33 cellular contexts compared by ENCODE assay signal in the genomic region with DNA sequence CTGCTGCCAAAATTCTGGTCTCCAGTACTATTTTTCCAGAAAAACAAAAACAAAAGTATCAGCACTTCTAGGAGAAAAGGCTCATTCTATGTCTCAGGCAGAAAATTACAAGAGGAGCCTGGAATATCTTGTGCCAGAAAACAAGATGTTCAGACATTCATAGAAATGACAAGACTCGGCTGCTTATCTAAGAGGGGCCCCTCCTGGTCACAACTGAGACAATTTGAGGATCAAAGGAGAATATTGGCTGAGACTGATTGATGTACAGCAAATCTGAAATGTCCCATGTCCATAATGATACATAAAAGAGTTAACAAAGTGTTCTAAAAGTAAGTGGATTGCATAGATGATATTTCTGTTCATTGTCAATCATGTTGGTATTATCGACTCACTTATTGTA. TPM values are rescaled to one million over a fixed set of nuclear protein-coding genes. Genes with fewer than 3 reads are reported as not detected.
A peak's percentile ranks its signal among the peaks of the same experiment; 100 is the strongest.
DNase-seq lines count a peak whose midpoint lies in the region; ATAC-seq, FAIRE-seq and TF ChIP-seq lines count a peak whose summit lies in the region.
"Had no signal": no experiment of that assay in that cellular context is flagged by ENCODE, and none has a peak within 500 bp of the region (broad histone marks: within the 10 kb centered on the region; RNA-seq: fewer than 3 reads in every experiment).

No MANE protein-coding gene starts in this region.

- peaks cover 21% of the 10 kb centered on the region for H4K20me1 ChIP-seq in HepG2 (ENCODE audit: insufficient read depth, low read length)

- TF ChIP-seq RAD21 in HepG2 (CRISPR knock-in tag; IDR thresholded peaks at IDR 0.05), result no peak

- no peak overlapping the region for H3K27ac Mint-ChIP-seq in activated CD4-positive, alpha-beta T cell treated with anti-CD3 and anti-CD28 coated beads for 36 hours
- H3K27ac Mint-ChIP-seq: activated CD4-positive, alpha-beta T cell treated with anti-CD3 and anti-CD28 coated beads, Interleukin-2, amount 10 ng/mL, durations not matched to agents 24 days and 14 days; activated naive CD8-positive, alpha-beta T cell; CD4-positive, CD25-positive, alpha-beta regulatory T cell; naive thymus-derived CD4-positive, alpha-beta T cell had no signal

- H3K4me1 ChIP-seq in HepG2 (ENCODE audit: insufficient read depth, low read length), result peaks cover 33% of the 10 kb centered on the region
- H3K4me1 ChIP-seq in right lobe of liver, result peaks cover 0 to 25% (median 4%) of the 10 kb centered on the region in 4 donors

- H3K9ac ChIP-seq in HepG2 (ENCODE audit: insufficient read depth, low read depth, low read length), result no peak overlapping the region

- H3K4me1 Mint-ChIP-seq in activated CD4-positive, alpha-beta T cell treated with anti-CD3 and anti-CD28 coated beads for 36 hours, result peaks cover 18% of the 10 kb centered on the region

- in situ Hi-C loops in HepG2 (cut with HindIII; ENCODE audit: extremely low pct_ligation_motif_present, low pct_unique_long_range_greater_than_20kb), result no loop called here

- BruUV-seq in HepG2 (replicated peaks; lab: Mats Ljungman, UMichigan), result no TSS peak

- H3K36me3 ChIP-seq in HepG2 (replicated peaks in 1 of 2; ENCODE audit: control insufficient read depth in 1 of 2, insufficient read depth in 2 of 2, low read length in 2 of 2), result peaks cover 4 to 12% of the 10 kb centered on the region in 2 experiments; a peak in 3 of 5 replicates
- peaks cover 0 to 12% (median 3%) of the 10 kb centered on the region in 4 donors for H3K36me3 ChIP-seq in right lobe of liver
- peaks cover 21% of the 10 kb centered on the region for H3K36me3 ChIP-seq in WERI-Rb-1
- H3K36me3 ChIP-seq: prostate gland had no signal

- no peak overlapping the region for H3K4me3 Mint-ChIP-seq in activated CD4-positive, alpha-beta T cell treated with anti-CD3 and anti-CD28 coated beads for 36 hours
- H3K4me3 Mint-ChIP-seq: activated CD4-positive, alpha-beta T cell treated with anti-CD3 and anti-CD28 coated beads, Interleukin-2, amount 10 ng/mL, durations not matched to agents 24 days and 14 days; activated naive CD8-positive, alpha-beta T cell; naive thymus-derived CD4-positive, alpha-beta T cell; stimulated activated naive CD8-positive, alpha-beta T cell treated with anti-CD3 and anti-CD28 coated beads, Interleukin-15, amount 100 ng/mL, for 72 hours had no signal

- ATAC-seq in HepG2, result no peak
- no peak for ATAC-seq in right lobe of liver
- no peak for ATAC-seq in activated CD4-positive, alpha-beta T cell treated with anti-CD3 and anti-CD28 coated beads for 36 hours
- ATAC-seq: A549; lower lobe of right lung; naive thymus-derived CD4-positive, alpha-beta T cell; sciatic nerve; stimulated activated naive CD8-positive, alpha-beta T cell treated with anti-CD3 and anti-CD28 coated beads, Interleukin-15, amount 100 ng/mL, for 72 hours had no signal

- peaks cover 3% of the 10 kb centered on the region for H3K9me3 Mint-ChIP-seq in activated CD4-positive, alpha-beta T cell treated with anti-CD3 and anti-CD28 coated beads for 36 hours (ENCODE audit: low read depth)
- H3K9me3 Mint-ChIP-seq: activated CD4-positive, alpha-beta T cell treated with anti-CD3 and anti-CD28 coated beads, Interleukin-2, amount 10 ng/mL, durations not matched to agents 24 days and 14 days; IgD-negative memory B cell; stimulated activated naive CD8-positive, alpha-beta T cell treated with anti-CD3 and anti-CD28 coated beads, Interleukin-15, amount 100 ng/mL, for 72 hours had no signal

- H3K27me3 ChIP-seq in HepG2 (ENCODE audit: control insufficient read depth in 1 of 2, insufficient read depth in 2 of 2, low read length in 2 of 2) (no peaks in the 10 kb centered on the region; a peak in 1 of 5 replicates), right lobe of liver (no peaks in the 10 kb centered on the region), WERI-Rb-1 (ENCODE audit: insufficient read depth, low read depth, severe bottlenecking) (no peaks in the 10 kb centered on the region)
- H3K27me3 ChIP-seq: cardiac muscle cell had no signal

- DNase-seq in HepG2 (ENCODE audit: low spot score) (no peak), right lobe of liver (no peak), WERI-Rb-1 (no peak), occipital lobe (lab: John Stamatoyannopoulos, UW) (no peak)
- DNase-seq in activated CD4-positive, alpha-beta T cell treated with anti-CD3 and anti-CD28 coated beads for 36 hours, result no peak
- DNase-seq in activated CD4-positive, CD25-positive, alpha-beta regulatory T cell treated with anti-CD3 and anti-CD28 coated beads, Interleukin-2, amount 50 U/mL, for 72 hours, result no peak
- DNase-seq: activated CD4-positive, alpha-beta T cell treated with anti-CD3 and anti-CD28 coated beads, Interleukin-2, amount 10 ng/mL, durations not matched to agents 24 days and 14 days; activated effector memory CD4-positive, alpha-beta T cell treated with Interleukin-2 at 50 U/mL for 16 hours; AML-193; aorta; CD4-positive, CD25-positive, alpha-beta regulatory T cell; hypothalamus; lower lobe of right lung; naive thymus-derived CD4-positive, alpha-beta T cell; NCI-H1930; NCI-H510A treated with DMSO at 0.1 percent for 48 hours; nucleus accumbens; SIG-M5; stimulated activated CD4-positive, alpha-beta T cell treated with anti-CD3 and anti-CD28 coated beads, Interleukin-2, amount 100 ng/mL, for 48 hours; stimulated activated naive CD8-positive, alpha-beta T cell treated with anti-CD3 and anti-CD28 coated beads, Interleukin-15, amount 100 ng/mL, for 72 hours had no signal

- H3K79me2 ChIP-seq in HepG2 (ENCODE audit: insufficient read depth, low read length), result peaks cover 25% of the 10 kb centered on the region

- POLR2A ChIA-PET in HepG2 (lab: Yijun Ruan, JAX), result interaction anchor here (5.0 kb wide), 1 partner anchor 14 kb away, joined by 71 read pairs; the partner anchor contains the start of gene RNASEH1
- POLR2A ChIA-PET in activated CD4-positive, alpha-beta T cell treated with anti-CD3 and anti-CD28 coated beads for 36 hours (lab: Charles Lee), result no interaction called here

- no peaks in the 10 kb centered on the region for H3K27me3 Mint-ChIP-seq in activated CD4-positive, alpha-beta T cell treated with anti-CD3 and anti-CD28 coated beads for 36 hours
- H3K27me3 Mint-ChIP-seq: activated CD4-positive, alpha-beta T cell treated with anti-CD3 and anti-CD28 coated beads, Interleukin-2, amount 10 ng/mL, durations not matched to agents 24 days and 14 days; activated naive CD8-positive, alpha-beta T cell; CD4-positive, CD25-positive, alpha-beta regulatory T cell; IgD-negative memory B cell; naive thymus-derived CD4-positive, alpha-beta T cell; stimulated activated naive CD8-positive, alpha-beta T cell treated with anti-CD3 and anti-CD28 coated beads, Interleukin-15, amount 100 ng/mL, for 72 hours had no signal

- no peaks in the 10 kb centered on the region for H3K9me3 ChIP-seq in HepG2 (ENCODE audit: low read length)
- H3K9me3 ChIP-seq in right lobe of liver, result no peaks in the 10 kb centered on the region
- H3K9me3 ChIP-seq in WERI-Rb-1 (ENCODE audit: severe bottlenecking), result peaks cover 7% of the 10 kb centered on the region
- H3K9me3 ChIP-seq: A549, lower lobe of right lung, prostate gland, thoracic aorta had no signal

- WGBS in HepG2 (ENCODE audit: low lambda C conversion rate), result 66% methylated on average over 2 of the region's 2 CpGs
- WGBS in right lobe of liver (ENCODE audit: insufficient coverage, low coverage, low lambda C conversion rate, missing lambda C conversion rate), result 57% methylated on average over 2 of the region's 2 CpGs

- intact Hi-C loops in HepG2 (cut with micrococcal nuclease; ENCODE audit: unreplicated experiment) (loop anchor here (2.0 kb wide), 1 partner anchor 36 kb away; no protein-coding TSS in a partner anchor), right lobe of liver (cut with DNase I) (no loop called here)
- intact Hi-C loops in activated CD4-positive, alpha-beta T cell treated with anti-CD3 and anti-CD28 coated beads for 36 hours (cut with DNase I, micrococcal nuclease), result no loop called here

- H3K4me2 ChIP-seq in HepG2 (ENCODE audit: low read depth, low read length), result 0 out of 2 replicates have a peak overlapping the region, but pooled peaks have one; percentile 0
- H3K4me2 ChIP-seq: A549 had no signal

- peak; percentile 41 for TF ChIP-seq CTCF in HepG2 (CRISPR knock-in tag; IDR thresholded peaks at IDR 0.05)
- TF ChIP-seq CTCF in right lobe of liver (IDR thresholded peaks at IDR 0.05), result no peak
- no peak for TF ChIP-seq CTCF in WERI-Rb-1 (IDR thresholded peaks at IDR 0.05; ENCODE audit: low read depth, low read length)

- peaks cover 23% of the 10 kb centered on the region for H3K36me3 Mint-ChIP-seq in activated CD4-positive, alpha-beta T cell treated with anti-CD3 and anti-CD28 coated beads for 36 hours (ENCODE audit: low read depth)

- TF ChIP-seq POLR2A in HepG2 (IDR thresholded peaks at IDR 0.05; ENCODE audit: insufficient read depth in 1 of 2, low read depth in 2 of 2, low read length in 2 of 2) (no peak), right lobe of liver (IDR thresholded peaks at IDR 0.05) (no peak)

- CTCF ChIA-PET in HepG2 (lab: Yijun Ruan, JAX; ENCODE audit: low intra/inter-chr PET ratio, low total read pairs), result no interaction called here
- CTCF ChIA-PET in activated CD4-positive, alpha-beta T cell treated with anti-CD3 and anti-CD28 coated beads for 36 hours (lab: Charles Lee), result interaction anchor here (1.1 kb wide), 1 partner anchor 9 kb away, joined by 3 read pairs; no protein-coding TSS in a partner anchor

- H3K27ac ChIP-seq in HepG2 (ENCODE audit: extremely low read length, insufficient read depth, low read length) (no peak overlapping the region), right lobe of liver (no peak overlapping the region), WERI-Rb-1 (peak overlapping the region; percentile 15)
- H3K27ac ChIP-seq: A549, cardiac muscle cell, lower lobe of right lung, prostate gland, thoracic aorta, VCaP had no signal

- H2AFZ ChIP-seq in HepG2 (ENCODE audit: low read length), result no peak overlapping the region

- no peak for FAIRE-seq in HepG2 (lab: Jason Lieb, UNC)
- FAIRE-seq: A549, colon, D721Med, GM18507, H1 had no signal

- TF ChIP-seq EP300 in HepG2 (IDR thresholded peaks at IDR 0.05; ENCODE audit: low read depth in 2 of 2, low read length in 2 of 2), result no peak
- no peak for TF ChIP-seq EP300 in HepG2 (CRISPR knock-in tag; IDR thresholded peaks at IDR 0.05; ENCODE audit: borderline replicate concordance)

- no peak overlapping the region for H3K4me3 ChIP-seq in HepG2 (replicated peaks in 1 of 3; ENCODE audit: insufficient read depth in 1 of 3, low read depth in 2 of 3, low read length in 3 of 3)
- no peak overlapping the region for H3K4me3 ChIP-seq in right lobe of liver
- H3K4me3 ChIP-seq in WERI-Rb-1 (ENCODE audit: low read depth, low read length), result no peak overlapping the region
- H3K4me3 ChIP-seq: A549, cardiac muscle cell, lower lobe of right lung, prostate gland, thoracic aorta had no signal

RNA-seq across cellular contexts. Expression of gene RPS7, which starts 2.4 kb away (rescaled TPM):
- total RNA-seq in HepG2 (2016; rRNA removed; fragmentation: Illumina TruSeq; extraction: Trizol) (3,686 and 4,415 TPM in 2 replicates), right lobe of liver (1,000 to 10,000 TPM in 2 of 6 experiments, 100 to 1,000 TPM in 4; 366 to 1,499 (median 423) TPM), occipital lobe (1,272 TPM)
- 5,456 and 6,100 TPM in 2 replicates for total RNA-seq in HepG2 (2016; cell fraction: cytosol; rRNA removed; fragmentation: Illumina TruSeq; extraction: Trizol; ENCODE audit: low read depth)
- 3,753 and 4,559 TPM in 2 replicates for total RNA-seq in HepG2 (2016; cell fraction: insoluble cytoplasmic fraction; rRNA removed; fragmentation: Illumina TruSeq; extraction: Trizol)
- total RNA-seq in HepG2 (2016; cell fraction: membrane; rRNA removed; fragmentation: Illumina TruSeq; extraction: Trizol), result 7,013 and 7,026 TPM in 2 replicates
- 1,357 and 1,550 TPM in 2 replicates for total RNA-seq in HepG2 (2016; cell fraction: nucleus; rRNA removed; fragmentation: Illumina TruSeq; extraction: Trizol)
- 3,283 and 4,040 TPM in 2 replicates for polyA plus RNA-seq in HepG2 (2011; rRNA removed)
- polyA plus RNA-seq in HepG2 (2011; cell fraction: cytosol; rRNA removed), result 3,092 and 3,668 TPM in 2 replicates
- 687 and 772 TPM in 2 replicates for polyA plus RNA-seq in HepG2 (2011; cell fraction: nucleus; rRNA removed)
- 3,723 and 4,459 TPM in 2 replicates for polyA plus RNA-seq in HepG2 (2012)
- 5,030 and 5,352 TPM in 2 replicates for polyA plus RNA-seq in HepG2 (2016; cell fraction: cytosol; fragmentation: Illumina TruSeq; extraction: Trizol; ENCODE audit: low read depth)
- 4,110 and 4,812 TPM in 2 replicates for polyA plus RNA-seq in HepG2 (2016; cell fraction: insoluble cytoplasmic fraction; fragmentation: Illumina TruSeq; extraction: Trizol; ENCODE audit: low read depth)
- 6,339 and 6,476 TPM in 2 replicates for polyA plus RNA-seq in HepG2 (2016; cell fraction: membrane; fragmentation: Illumina TruSeq; extraction: Trizol; ENCODE audit: low read depth)
- polyA plus RNA-seq in HepG2 (2016; cell fraction: nucleus; fragmentation: Illumina TruSeq; extraction: Trizol; ENCODE audit: insufficient read depth, low read depth), result 2,377 and 2,486 TPM in 2 replicates
- polyA minus RNA-seq in HepG2 (2011; rRNA and poly(A)+ RNA removed; ENCODE audit: low replicate concordance), result 217 and 248 TPM in 2 replicates
- polyA minus RNA-seq in HepG2 (2011; cell fraction: cytosol; rRNA and poly(A)+ RNA removed), result 598 and 688 TPM in 2 replicates
- polyA minus RNA-seq in HepG2 (2011; cell fraction: nucleus; rRNA and poly(A)+ RNA removed), result 243 and 285 TPM in 2 replicates
- 1,000 to 10,000 TPM; 1,481 to 1,840 TPM for total RNA-seq in activated CD4-positive, alpha-beta T cell treated with anti-CD3 and anti-CD28 coated beads for 36 hours

RNA-seq across cellular contexts. Expression of gene RNASEH1, which starts 14.5 kb away (rescaled TPM):
- total RNA-seq in HepG2 (2016; rRNA removed; fragmentation: Illumina TruSeq; extraction: Trizol), result 57.2 and 57.4 TPM in 2 replicates
- total RNA-seq in HepG2 (2016; cell fraction: cytosol; rRNA removed; fragmentation: Illumina TruSeq; extraction: Trizol; ENCODE audit: low read depth), result 73.8 and 75.1 TPM in 2 replicates
- 56.9 and 57.3 TPM in 2 replicates for total RNA-seq in HepG2 (2016; cell fraction: insoluble cytoplasmic fraction; rRNA removed; fragmentation: Illumina TruSeq; extraction: Trizol)
- total RNA-seq in HepG2 (2016; cell fraction: membrane; rRNA removed; fragmentation: Illumina TruSeq; extraction: Trizol), result 90.4 and 92.3 TPM in 2 replicates
- total RNA-seq in HepG2 (2016; cell fraction: nucleus; rRNA removed; fragmentation: Illumina TruSeq; extraction: Trizol), result 37.2 and 39.3 TPM in 2 replicates
- 12.7 and 14.5 TPM in 2 replicates for polyA plus RNA-seq in HepG2 (2011; rRNA removed)
- polyA plus RNA-seq in HepG2 (2011; cell fraction: cytosol; rRNA removed), result 12.8 and 14.0 TPM in 2 replicates
- 10.4 and 11.6 TPM in 2 replicates for polyA plus RNA-seq in HepG2 (2011; cell fraction: nucleus; rRNA removed)
- polyA plus RNA-seq in HepG2 (2012), result 21.0 and 21.2 TPM in 2 replicates
- 75.3 and 82.0 TPM in 2 replicates for polyA plus RNA-seq in HepG2 (2016; cell fraction: cytosol; fragmentation: Illumina TruSeq; extraction: Trizol; ENCODE audit: low read depth)
- polyA plus RNA-seq in HepG2 (2016; cell fraction: insoluble cytoplasmic fraction; fragmentation: Illumina TruSeq; extraction: Trizol; ENCODE audit: low read depth), result 46.3 and 47.8 TPM in 2 replicates
- 68.9 and 69.5 TPM in 2 replicates for polyA plus RNA-seq in HepG2 (2016; cell fraction: membrane; fragmentation: Illumina TruSeq; extraction: Trizol; ENCODE audit: low read depth)
- 43.7 and 45.2 TPM in 2 replicates for polyA plus RNA-seq in HepG2 (2016; cell fraction: nucleus; fragmentation: Illumina TruSeq; extraction: Trizol; ENCODE audit: insufficient read depth, low read depth)
- polyA minus RNA-seq in HepG2 (2011; rRNA and poly(A)+ RNA removed; ENCODE audit: low replicate concordance), result 10.4 and 15.6 TPM in 2 replicates
- polyA minus RNA-seq in HepG2 (2011; cell fraction: cytosol; rRNA and poly(A)+ RNA removed), result 11.1 and 12.0 TPM in 2 replicates
- polyA minus RNA-seq in HepG2 (2011; cell fraction: nucleus; rRNA and poly(A)+ RNA removed), result 17.3 and 19.1 TPM in 2 replicates
- 10 to 100 TPM in 3 of 6 experiments, 1 to 10 TPM in 3; 8.3 to 12.2 (median 10.0) TPM for total RNA-seq in right lobe of liver
- total RNA-seq in activated CD4-positive, alpha-beta T cell treated with anti-CD3 and anti-CD28 coated beads for 36 hours, result 10 to 100 TPM; 14.6 to 24.0 TPM
- total RNA-seq in occipital lobe, result 26.2 TPM

RNA-seq across cellular contexts. Expression of gene COLEC11, which starts 22.3 kb away (rescaled TPM):
- 2.5 and 3.0 TPM in 2 replicates for total RNA-seq in HepG2 (2016; rRNA removed; fragmentation: Illumina TruSeq; extraction: Trizol)
- 1.2 and 1.9 TPM in 2 replicates for total RNA-seq in HepG2 (2016; cell fraction: cytosol; rRNA removed; fragmentation: Illumina TruSeq; extraction: Trizol; ENCODE audit: low read depth)
- 2.5 and 3.0 TPM in 2 replicates for total RNA-seq in HepG2 (2016; cell fraction: insoluble cytoplasmic fraction; rRNA removed; fragmentation: Illumina TruSeq; extraction: Trizol)
- total RNA-seq in HepG2 (2016; cell fraction: membrane; rRNA removed; fragmentation: Illumina TruSeq; extraction: Trizol), result 2.2 and 2.3 TPM in 2 replicates
- total RNA-seq in HepG2 (2016; cell fraction: nucleus; rRNA removed; fragmentation: Illumina TruSeq; extraction: Trizol), result 2.7 and 3.4 TPM in 2 replicates
- 1.5 and 2.6 TPM in 2 replicates for polyA plus RNA-seq in HepG2 (2011; rRNA removed)
- 2.8 TPM in 2 replicates for polyA plus RNA-seq in HepG2 (2011; cell fraction: cytosol; rRNA removed)
- 4.0 and 4.6 TPM in 2 replicates for polyA plus RNA-seq in HepG2 (2011; cell fraction: nucleus; rRNA removed)
- polyA plus RNA-seq in HepG2 (2012), result 1.6 and 1.9 TPM in 2 replicates
- 0.71 and 0.78 TPM in 2 replicates for polyA plus RNA-seq in HepG2 (2016; cell fraction: cytosol; fragmentation: Illumina TruSeq; extraction: Trizol; ENCODE audit: low read depth)
- 2.0 and 3.6 TPM in 2 replicates for polyA plus RNA-seq in HepG2 (2016; cell fraction: insoluble cytoplasmic fraction; fragmentation: Illumina TruSeq; extraction: Trizol; ENCODE audit: low read depth)
- 1.5 TPM in 2 replicates for polyA plus RNA-seq in HepG2 (2016; cell fraction: membrane; fragmentation: Illumina TruSeq; extraction: Trizol; ENCODE audit: low read depth)
- polyA plus RNA-seq in HepG2 (2016; cell fraction: nucleus; fragmentation: Illumina TruSeq; extraction: Trizol; ENCODE audit: insufficient read depth, low read depth), result 5.0 and 5.6 TPM in 2 replicates
- polyA minus RNA-seq in HepG2 (2011; rRNA and poly(A)+ RNA removed; ENCODE audit: low replicate concordance), result 1.8 TPM in 1 of 2 replicates, not detected in the other
- polyA minus RNA-seq in HepG2 (2011; cell fraction: cytosol; rRNA and poly(A)+ RNA removed), result 0.69 and 1.3 TPM in 2 replicates
- 2.6 and 2.8 TPM in 2 replicates for polyA minus RNA-seq in HepG2 (2011; cell fraction: nucleus; rRNA and poly(A)+ RNA removed)
- total RNA-seq in right lobe of liver, result 10 to 100 TPM; 25.2 to 58.6 (median 41.1) TPM
- total RNA-seq in activated CD4-positive, alpha-beta T cell treated with anti-CD3 and anti-CD28 coated beads for 36 hours, result under 1 TPM; 0.18 to 0.37 TPM
- 0.78 TPM for total RNA-seq in occipital lobe
- total RNA-seq: CD4-positive, CD25-positive, alpha-beta regulatory T cell; Daoy had no signal
- polyA plus RNA-seq: CD4-positive, CD25-positive, alpha-beta regulatory T cell; IgD-negative memory B cell had no signal

RNA-seq across cellular contexts. Expression of gene ADI1, which starts 53.3 kb away (rescaled TPM):
- total RNA-seq in HepG2 (2016; rRNA removed; fragmentation: Illumina TruSeq; extraction: Trizol) (123 and 135 TPM in 2 replicates), right lobe of liver (100 to 1,000 TPM; 165 to 470 (median 246) TPM), occipital lobe (15.4 TPM)
- 16.6 and 17.0 TPM in 2 replicates for total RNA-seq in HepG2 (2016; cell fraction: cytosol; rRNA removed; fragmentation: Illumina TruSeq; extraction: Trizol; ENCODE audit: low read depth)
- total RNA-seq in HepG2 (2016; cell fraction: insoluble cytoplasmic fraction; rRNA removed; fragmentation: Illumina TruSeq; extraction: Trizol), result 124 and 138 TPM in 2 replicates
- 45.5 and 47.8 TPM in 2 replicates for total RNA-seq in HepG2 (2016; cell fraction: membrane; rRNA removed; fragmentation: Illumina TruSeq; extraction: Trizol)
- total RNA-seq in HepG2 (2016; cell fraction: nucleus; rRNA removed; fragmentation: Illumina TruSeq; extraction: Trizol), result 54.5 and 64.3 TPM in 2 replicates
- 21.3 and 28.7 TPM in 2 replicates for polyA plus RNA-seq in HepG2 (2011; rRNA removed)
- 22.7 and 24.5 TPM in 2 replicates for polyA plus RNA-seq in HepG2 (2011; cell fraction: cytosol; rRNA removed)
- polyA plus RNA-seq in HepG2 (2011; cell fraction: nucleus; rRNA removed), result 16.1 and 17.6 TPM in 2 replicates
- polyA plus RNA-seq in HepG2 (2012), result 22.9 and 33.0 TPM in 2 replicates
- polyA plus RNA-seq in HepG2 (2016; cell fraction: cytosol; fragmentation: Illumina TruSeq; extraction: Trizol; ENCODE audit: low read depth), result 20.5 and 20.6 TPM in 2 replicates
- 160 TPM in 2 replicates for polyA plus RNA-seq in HepG2 (2016; cell fraction: insoluble cytoplasmic fraction; fragmentation: Illumina TruSeq; extraction: Trizol; ENCODE audit: low read depth)
- 42.7 and 43.1 TPM in 2 replicates for polyA plus RNA-seq in HepG2 (2016; cell fraction: membrane; fragmentation: Illumina TruSeq; extraction: Trizol; ENCODE audit: low read depth)
- polyA plus RNA-seq in HepG2 (2016; cell fraction: nucleus; fragmentation: Illumina TruSeq; extraction: Trizol; ENCODE audit: insufficient read depth, low read depth), result 92.2 and 100 TPM in 2 replicates
- polyA minus RNA-seq in HepG2 (2011; rRNA and poly(A)+ RNA removed; ENCODE audit: low replicate concordance), result 15.1 and 19.1 TPM in 2 replicates
- polyA minus RNA-seq in HepG2 (2011; cell fraction: cytosol; rRNA and poly(A)+ RNA removed), result 13.2 and 18.8 TPM in 2 replicates
- polyA minus RNA-seq in HepG2 (2011; cell fraction: nucleus; rRNA and poly(A)+ RNA removed), result 19.3 and 23.8 TPM in 2 replicates
- total RNA-seq in activated CD4-positive, alpha-beta T cell treated with anti-CD3 and anti-CD28 coated beads for 36 hours, result 10 to 100 TPM; 32.3 to 33.3 TPM

Comparison
In these comparisons a context has a peak if more than half of its experiments do, and no peak if none do; other contexts are left out.
1. RNA of gene COLEC11, which starts 22.3 kb away (total RNA-seq): 25.2 to 58.6 TPM in right lobe of liver; 1.2 to 3.4 TPM in HepG2, 0.78 TPM in occipital lobe (single experiment) and 0.18 to 0.37 TPM in activated CD4-positive, alpha-beta T cell treated with anti-CD3 and anti-CD28 coated beads for 36 hours; every median in the first group is over 4 times any median in the second.